Comparison of ENCODE assay signal across 8 cellular contexts in genomic region chr7:88789480-88790064, GRCh38. TPM values are rescaled to one million over a fixed set of nuclear protein-coding genes. Genes with fewer than 3 reads are reported as not detected.
DNase-seq lines count a peak whose midpoint lies in the region; ATAC-seq and TF ChIP-seq lines count a peak whose summit lies in the region.

No MANE protein-coding gene starts in this region.

- no peak overlapping the region for H3K27ac Mint-ChIP-seq in activated naive CD4-positive, alpha-beta T cell treated with anti-CD3 and anti-CD28 coated beads, Interleukin-2, amount 50 U/mL, for 72 hours

- DNase-seq in OCI-M1 (lab: John Stamatoyannopoulos, UW) (peak; percentile 68), foreskin fibroblast (peak; percentile 0 to 30), iPS-NIHi7 (ENCODE audit: extremely low spot score) (no peak), Ammon's horn (ENCODE audit: low spot score) (no peak)
- DNase-seq in activated naive CD4-positive, alpha-beta T cell treated with anti-CD3 and anti-CD28 coated beads, Interleukin-2, amount 50 U/mL, for 72 hours (ENCODE audit: low spot score in 2 of 2): no peak
- DNase-seq in effector CD8-positive, alpha-beta T cell (lab: John Stamatoyannopoulos, UW): no peak

- ATAC-seq in GM19452 (IDR thresholded peaks at IDR 0.05; ENCODE audit: unreplicated experiment): peak; percentile 63
- no peak for ATAC-seq in activated naive CD4-positive, alpha-beta T cell treated with anti-CD3 and anti-CD28 coated beads, Interleukin-2, amount 50 U/mL, for 72 hours

- no peaks in the 10 kb centered on the region for H3K9me3 Mint-ChIP-seq in activated naive CD4-positive, alpha-beta T cell treated with anti-CD3 and anti-CD28 coated beads, Interleukin-2, amount 50 U/mL, for 72 hours

- no peak overlapping the region for H3K4me3 ChIP-seq in foreskin fibroblast (ENCODE audit: low read depth in 1 of 2, low read length in 2 of 2)

- H3K27ac ChIP-seq in C4-2B: no peak overlapping the region

- TF ChIP-seq CTCF in C4-2B (conservative IDR thresholded peaks at IDR 0.05) (peak; percentile 85), foreskin fibroblast (IDR thresholded peaks at IDR 0.05; ENCODE audit: low read depth, low read length) (peak; percentile 31)

- no peaks in the 10 kb centered on the region for H3K36me3 Mint-ChIP-seq in activated naive CD4-positive, alpha-beta T cell treated with anti-CD3 and anti-CD28 coated beads, Interleukin-2, amount 50 U/mL, for 72 hours

RNA-seq across cellular contexts. Expression of gene TEX47, which starts 6.0 kb away (rescaled TPM):
- not detected for total RNA-seq in activated naive CD4-positive, alpha-beta T cell treated with anti-CD3 and anti-CD28 coated beads, Interleukin-2, amount 50 U/mL, for 72 hours

RNA-seq across cellular contexts. Expression of gene ZNF804B, which starts 30.1 kb away (rescaled TPM):
- total RNA-seq in activated naive CD4-positive, alpha-beta T cell treated with anti-CD3 and anti-CD28 coated beads, Interleukin-2, amount 50 U/mL, for 72 hours: not detected

Comparison
In these comparisons a context has a peak if more than half of its experiments do, and no peak if none do; other contexts are left out.
1. DNase-seq: peak in OCI-M1 (single experiment) and foreskin fibroblast (2 of 2); none in activated naive CD4-positive, alpha-beta T cell treated with anti-CD3 and anti-CD28 coated beads, Interleukin-2, amount 50 U/mL, for 72 hours (0 of 2), effector CD8-positive, alpha-beta T cell (single experiment), iPS-NIHi7 (single experiment) and Ammon's horn (single experiment).